ENCODE assay signal across 12 cellular contexts in the genomic region with DNA sequence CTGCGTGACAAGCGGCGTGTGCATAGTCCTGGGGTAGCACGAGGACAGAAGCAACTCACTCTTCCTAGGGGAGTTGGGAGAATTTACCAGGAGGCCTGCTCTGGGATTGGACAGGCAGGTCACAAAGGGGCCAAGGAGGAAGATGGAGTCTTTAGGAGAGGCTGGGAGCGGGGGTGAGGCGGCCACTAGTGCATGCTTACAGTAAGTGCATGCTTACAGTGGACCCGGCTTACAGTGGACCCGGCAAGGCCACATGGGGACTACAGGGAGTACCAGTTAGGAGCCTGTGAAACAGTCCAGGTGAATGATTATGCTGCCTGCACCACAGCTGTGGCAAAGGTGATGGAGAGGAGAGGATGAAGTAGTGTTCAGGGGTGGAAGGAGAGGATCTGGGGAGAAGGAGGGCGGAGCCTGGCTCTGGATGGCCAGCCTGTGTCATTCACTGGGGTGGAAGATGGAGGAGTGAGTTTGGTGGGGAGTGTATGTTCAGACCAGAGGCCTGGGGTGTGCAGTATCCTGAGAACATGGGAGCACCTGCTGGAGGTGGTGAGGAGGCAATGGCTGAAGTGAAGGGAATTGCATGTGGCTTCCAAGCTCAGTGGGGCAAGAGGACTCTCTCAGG.
DNase-seq lines count a peak whose midpoint lies in the region; ATAC-seq and TF ChIP-seq lines count a peak whose summit lies in the region.
"Had no signal": no experiment of that assay in that cellular context is flagged by ENCODE, and none has a peak within 500 bp of the region (broad histone marks: within the 10 kb centered on the region; RNA-seq: fewer than 3 reads in every experiment).

No MANE protein-coding gene starts in this region.

- no peak overlapping the region for H3K4me3 Mint-ChIP-seq in WTC11
- no peak overlapping the region for H3K4me3 Mint-ChIP-seq in activated T-cell treated with anti-CD3 and anti-CD28 coated beads, Interleukin-2, amount 50 U/mL, for 4 hours
- H3K4me3 Mint-ChIP-seq: CD4-positive, CD25-positive, alpha-beta regulatory T cell; natural killer cell treated with Interleukin-12 subunit alpha and Interleukin-12 subunit beta and Interleukin-15 and Interleukin-18, amount 100 ng/mL, for 72 hours had no signal

- POLR2A ChIA-PET in AG04450 (lab: Yijun Ruan, JAX) (no interaction called here), WTC11 (lab: Charles Lee) (no interaction called here)

- in situ Hi-C loops in HAP-1 (cut with MboI; ENCODE audit: low sequenced_read_pairs), result no loop called here
- in situ Hi-C loops in gastrocnemius medialis (cut with MboI; ENCODE audit: low sequenced_read_pairs in 4 of 4), result no loop called here

- no peaks in the 10 kb centered on the region for H3K9me3 ChIP-seq in AG04450 (ENCODE audit: control insufficient read depth, insufficient read depth, low read length)
- H3K9me3 ChIP-seq in HAP-1, result no peaks in the 10 kb centered on the region
- H3K9me3 ChIP-seq in gastrocnemius medialis, result no peaks in the 10 kb centered on the region

- TF ChIP-seq CTCF in AG04450 (IDR thresholded peaks at IDR 0.05; ENCODE audit: low read depth, low read length) (peak; percentile 17; the same call in 1 of the 2 replicates), WTC11 (IDR thresholded peaks at IDR 0.05) (no peak), kidney epithelial cell (IDR thresholded peaks at IDR 0.05; ENCODE audit: insufficient read depth, low read length, poor library complexity, severe bottlenecking) (peak; percentile 19), gastrocnemius medialis (IDR thresholded peaks at IDR 0.05 in 4 of 5, conservative IDR thresholded peaks at IDR 0.05 in 1 of 5) (no peak)

- no peaks in the 10 kb centered on the region for H3K9me3 Mint-ChIP-seq in WTC11
- peaks cover 3% of the 10 kb centered on the region for H3K9me3 Mint-ChIP-seq in activated T-cell treated with anti-CD3 and anti-CD28 coated beads, Interleukin-2, amount 50 U/mL, for 4 hours
- H3K9me3 Mint-ChIP-seq: natural killer cell treated with Interleukin-12 subunit alpha and Interleukin-12 subunit beta and Interleukin-15 and Interleukin-18, amount 100 ng/mL, for 72 hours had no signal

- ATAC-seq in WTC11, result peak; percentile 94
- no peak for ATAC-seq in gastrocnemius medialis
- ATAC-seq in activated T-cell treated with anti-CD3 and anti-CD28 coated beads, Interleukin-2, amount 50 U/mL, for 4 hours, result no peak

- H3K27me3 ChIP-seq in AG04450 (ENCODE audit: control insufficient read depth, insufficient read depth, low read length) (no peaks in the 10 kb centered on the region), HAP-1 (ENCODE audit: low read depth) (no peaks in the 10 kb centered on the region), kidney epithelial cell (ENCODE audit: control insufficient read depth, insufficient read depth, low read length) (no peaks in the 10 kb centered on the region), gastrocnemius medialis (no peaks in the 10 kb centered on the region)

- H3K27me3 Mint-ChIP-seq in WTC11 (ENCODE audit: low read depth), result no peaks in the 10 kb centered on the region
- no peaks in the 10 kb centered on the region for H3K27me3 Mint-ChIP-seq in activated T-cell treated with anti-CD3 and anti-CD28 coated beads, Interleukin-2, amount 50 U/mL, for 4 hours (ENCODE audit: low read depth)
- H3K27me3 Mint-ChIP-seq: CD4-positive, CD25-positive, alpha-beta regulatory T cell; natural killer cell treated with Interleukin-12 subunit alpha and Interleukin-12 subunit beta and Interleukin-15 and Interleukin-18, amount 100 ng/mL, for 72 hours had no signal

- H3K4me3 ChIP-seq in AG04450 (ENCODE audit: low read depth, low read length) (no peak overlapping the region), HAP-1 (no peak overlapping the region), kidney epithelial cell (ENCODE audit: low read depth, low read length) (no peak overlapping the region), gastrocnemius medialis (no peak overlapping the region)

- TF ChIP-seq POLR2A in gastrocnemius medialis (IDR thresholded peaks at IDR 0.05), result no peak

- H3K4me1 ChIP-seq in HAP-1 (peaks cover 13% of the 10 kb centered on the region), gastrocnemius medialis (no peaks in the 10 kb centered on the region)

- intact Hi-C loops in gastrocnemius medialis (cut with DNase I; ENCODE audit: low total_unique reads), result no loop called here

- H3K27ac ChIP-seq in AG04450 (ENCODE audit: low read depth, low read length) (no peak overlapping the region), gastrocnemius medialis (no peak overlapping the region)

- DNase-seq in AG04450 (ENCODE audit: low read depth, low spot score) (no peak), HAP-1 (ENCODE audit: low spot score in 2 of 2) (peak; percentile 8 to 64), WTC11 (ENCODE audit: low spot score) (peak; percentile 74), kidney epithelial cell (ENCODE audit: low read depth) (no peak), NCI-H2196 treated with DMSO at 0.1 percent for 48 hours (lab: John Stamatoyannopoulos, UW; ENCODE audit: unreplicated experiment) (no peak), pons (ENCODE audit: low spot score) (no peak), gastrocnemius medialis (no peak)
- DNase-seq in activated T-cell treated with anti-CD3 and anti-CD28 coated beads, Interleukin-2, amount 50 U/mL, for 4 hours, result no peak
- DNase-seq: CD4-positive, CD25-positive, alpha-beta regulatory T cell; GOT3; NCI-H2029 had no signal

- peaks cover 7% of the 10 kb centered on the region for H3K36me3 Mint-ChIP-seq in WTC11
- peaks cover 46% of the 10 kb centered on the region for H3K36me3 Mint-ChIP-seq in activated T-cell treated with anti-CD3 and anti-CD28 coated beads, Interleukin-2, amount 50 U/mL, for 4 hours (ENCODE audit: insufficient read depth)

- H3K4me1 Mint-ChIP-seq in WTC11, result peaks cover 19% of the 10 kb centered on the region
- H3K4me1 Mint-ChIP-seq in activated T-cell treated with anti-CD3 and anti-CD28 coated beads, Interleukin-2, amount 50 U/mL, for 4 hours (ENCODE audit: low read depth), result no peaks in the 10 kb centered on the region
- H3K4me1 Mint-ChIP-seq: CD4-positive, CD25-positive, alpha-beta regulatory T cell had no signal

- H3K36me3 ChIP-seq in HAP-1 (replicated peaks), result no peaks in the 10 kb centered on the region
- no peaks in the 10 kb centered on the region for H3K36me3 ChIP-seq in kidney epithelial cell (ENCODE audit: control insufficient read depth, insufficient read depth, low read length)
- peaks cover 0 to 32% of the 10 kb centered on the region in 2 donors for H3K36me3 ChIP-seq in gastrocnemius medialis

- CTCF ChIA-PET in AG04450 (lab: Charles Lee), result no interaction called here
- CTCF ChIA-PET in WTC11 (lab: Charles Lee), result interaction anchor here (0.7 to 1.6 kb wide), 6 partner anchors 9 to 49 kb away, joined by 3 to 8 read pairs (median 3); no protein-coding TSS in a partner anchor

- H3K27ac Mint-ChIP-seq in WTC11, result 0 out of 2 replicates have a peak overlapping the region, but pooled peaks have one; percentile 43
- H3K27ac Mint-ChIP-seq: CD4-positive, CD25-positive, alpha-beta regulatory T cell; natural killer cell treated with Interleukin-12 subunit alpha and Interleukin-12 subunit beta and Interleukin-15 and Interleukin-18, amount 100 ng/mL, for 72 hours had no signal

TF ChIP-seq in WTC11, 78 proteins besides CTCF, POLR2A, EP300 and RAD21 (continues in another document):
- TF ChIP-seq, protein P1, sequence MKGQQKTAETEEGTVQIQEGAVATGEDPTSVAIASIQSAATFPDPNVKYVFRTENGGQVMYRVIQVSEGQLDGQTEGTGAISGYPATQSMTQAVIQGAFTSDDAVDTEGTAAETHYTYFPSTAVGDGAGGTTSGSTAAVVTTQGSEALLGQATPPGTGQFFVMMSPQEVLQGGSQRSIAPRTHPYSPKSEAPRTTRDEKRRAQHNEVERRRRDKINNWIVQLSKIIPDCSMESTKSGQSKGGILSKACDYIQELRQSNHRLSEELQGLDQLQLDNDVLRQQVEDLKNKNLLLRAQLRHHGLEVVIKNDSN (CRISPR knock-in tag; IDR thresholded peaks at IDR 0.05), result no peak
- TF ChIP-seq ZMAT4 (CRISPR knock-in tag; IDR thresholded peaks at IDR 0.05) (no peak), SMAD4 (CRISPR knock-in tag; IDR thresholded peaks at IDR 0.05) (no peak), ZNF416 (CRISPR knock-in tag; IDR thresholded peaks at IDR 0.05) (no peak), ZNF425 (CRISPR knock-in tag; conservative IDR thresholded peaks at IDR 0.05) (no peak), TEAD4 (CRISPR knock-in tag; IDR thresholded peaks at IDR 0.05) (no peak), ELF4 (CRISPR knock-in tag; IDR thresholded peaks at IDR 0.05; ENCODE audit: low read depth) (no peak)
- TF ChIP-seq, protein P2, sequence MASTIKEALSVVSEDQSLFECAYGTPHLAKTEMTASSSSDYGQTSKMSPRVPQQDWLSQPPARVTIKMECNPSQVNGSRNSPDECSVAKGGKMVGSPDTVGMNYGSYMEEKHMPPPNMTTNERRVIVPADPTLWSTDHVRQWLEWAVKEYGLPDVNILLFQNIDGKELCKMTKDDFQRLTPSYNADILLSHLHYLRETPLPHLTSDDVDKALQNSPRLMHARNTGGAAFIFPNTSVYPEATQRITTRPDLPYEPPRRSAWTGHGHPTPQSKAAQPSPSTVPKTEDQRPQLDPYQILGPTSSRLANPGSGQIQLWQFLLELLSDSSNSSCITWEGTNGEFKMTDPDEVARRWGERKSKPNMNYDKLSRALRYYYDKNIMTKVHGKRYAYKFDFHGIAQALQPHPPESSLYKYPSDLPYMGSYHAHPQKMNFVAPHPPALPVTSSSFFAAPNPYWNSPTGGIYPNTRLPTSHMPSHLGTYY (CRISPR knock-in tag; IDR thresholded peaks at IDR 0.05), result no peak

Comparison
In these comparisons a context has a peak if more than half of its experiments do, and no peak if none do; other contexts are left out.
1. DNase-seq: peak in HAP-1 (2 of 2) and WTC11 (single experiment); none in AG04450 (single experiment), kidney epithelial cell (single experiment), NCI-H2196 treated with DMSO at 0.1 percent for 48 hours (single experiment), pons (single experiment), gastrocnemius medialis (0 of 2) and activated T-cell treated with anti-CD3 and anti-CD28 coated beads, Interleukin-2, amount 50 U/mL, for 4 hours (single experiment).
2. CTCF ChIP-seq: peak in AG04450 (single experiment) and kidney epithelial cell (single experiment); none in WTC11 (single experiment) and gastrocnemius medialis (0 of 5).